In the genomic region with DNA sequence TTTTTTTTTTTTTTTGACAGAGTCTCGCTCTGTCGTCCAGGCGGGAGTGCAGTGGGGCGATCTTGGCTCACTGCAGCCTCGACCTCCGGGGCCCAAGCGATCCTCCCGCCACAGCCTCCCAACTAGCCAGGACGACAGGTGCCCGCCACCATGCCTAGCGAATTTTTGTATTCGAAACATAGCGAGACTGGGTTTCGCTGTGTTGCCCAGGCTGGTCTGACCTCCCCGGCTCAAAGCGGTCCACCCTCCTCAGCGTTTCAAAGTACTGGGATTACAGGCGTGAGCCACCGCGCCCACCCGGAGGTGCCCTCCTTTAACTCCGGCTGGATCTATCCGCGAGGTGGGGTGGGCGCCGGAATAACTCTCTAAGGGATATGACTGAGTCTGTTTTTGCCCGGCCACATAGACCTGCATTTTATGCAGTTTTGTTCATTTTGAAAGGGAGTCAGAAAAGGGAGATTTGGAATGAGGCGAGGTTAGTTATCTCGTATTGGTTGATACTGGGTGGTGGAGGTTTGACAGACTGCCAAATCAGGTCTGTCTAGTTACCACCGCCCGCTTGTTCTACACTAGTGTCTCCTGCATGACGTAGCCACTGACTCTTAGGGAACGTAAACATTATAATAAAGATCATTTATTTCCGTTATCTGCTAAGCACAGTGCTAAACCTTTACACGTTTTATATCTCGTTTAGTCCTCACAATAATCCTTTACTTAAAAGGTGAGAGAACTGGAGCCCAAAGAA, we compare ENCODE assay signal across 8 cellular contexts. TPM values are rescaled to one million over a fixed set of nuclear protein-coding genes. Genes with fewer than 3 reads are reported as not detected.
DNase-seq lines count a peak whose midpoint lies in the region; ATAC-seq, FAIRE-seq and TF ChIP-seq lines count a peak whose summit lies in the region.

No MANE protein-coding gene starts in this region.

- H3K36me3 ChIP-seq in BLaER1, result peaks cover 28% of the 10 kb centered on the region

- peaks cover 39% of the 10 kb centered on the region for H4K20me1 ChIP-seq in BLaER1

- no peaks in the 10 kb centered on the region for H3K27me3 ChIP-seq in BLaER1

- H3K9me3 Mint-ChIP-seq in chondrocyte (ENCODE audit: low read depth), result no peaks in the 10 kb centered on the region
- no peaks in the 10 kb centered on the region for H3K9me3 Mint-ChIP-seq in naive thymus-derived CD8-positive, alpha-beta T cell

- FAIRE-seq in HTR-8/SVneo (lab: Jason Lieb, UNC), result no peak

- H3K9ac ChIP-seq in BLaER1, result peak overlapping the region; percentile 97

- no peak for ATAC-seq in naive thymus-derived CD8-positive, alpha-beta T cell

- CTCF ChIA-PET in GM10248 (lab: Yijun Ruan, JAX), result no interaction called here

- no peak for DNase-seq in LNCaP clone FGC (ENCODE audit: low read depth)
- no peak for DNase-seq in chondrocyte (ENCODE audit: low spot score)
- peak in 1 of 10 donors; percentile 10 for DNase-seq in naive thymus-derived CD8-positive, alpha-beta T cell
- DNase-seq in GM19238 (ENCODE audit: insufficient read length, low spot score), result no peak
- no peak for DNase-seq in GM10248 (ENCODE audit: extremely low spot score)
- no peak for DNase-seq in G401 (ENCODE audit: low spot score)
- no peak for DNase-seq in HTR-8/SVneo (ENCODE audit: insufficient read length, low spot score)

- in situ Hi-C loops in G401 (cut with HindIII; ENCODE audit: low sequenced_read_pairs), result no loop called here

- H3K27ac Mint-ChIP-seq in chondrocyte (ENCODE audit: unreplicated experiment), result peak overlapping the region; percentile 100
- peak overlapping the region; percentile 60 to 99 (median 88) for H3K27ac Mint-ChIP-seq in naive thymus-derived CD8-positive, alpha-beta T cell

- peak overlapping the region; percentile 88 for H3K4me3 ChIP-seq in BLaER1
- peak overlapping the region; percentile 92 for H3K4me3 ChIP-seq in LNCaP clone FGC (ENCODE audit: low read depth, low read length)

- TF ChIP-seq CTCF in LNCaP clone FGC (IDR thresholded peaks at IDR 0.05; ENCODE audit: control insufficient read depth, extremely low read depth, insufficient read depth) (no peak), chondrocyte (IDR thresholded peaks at IDR 0.05) (no peak), GM10248 (IDR thresholded peaks at IDR 0.05; ENCODE audit: control extremely low read depth, extremely low read depth, low read depth, missing control alignments) (no peak)

- H3K4me1 ChIP-seq in BLaER1, result peaks cover 24% of the 10 kb centered on the region

- H3K4me1 Mint-ChIP-seq in chondrocyte (ENCODE audit: low read depth), result peaks cover 24% of the 10 kb centered on the region
- peaks cover 13 to 38% (median 33%) of the 10 kb centered on the region in 4 donors for H3K4me1 Mint-ChIP-seq in naive thymus-derived CD8-positive, alpha-beta T cell

- POLR2A ChIA-PET in naive thymus-derived CD8-positive, alpha-beta T cell (lab: Charles Lee), result interaction anchor here (0.7 to 1.2 kb wide), 11 partner anchors 17 to 1699 kb away, joined by 3 to 7 read pairs (median 4); a partner anchor contains a TSS
- POLR2A ChIA-PET in GM10248 (lab: Yijun Ruan, JAX), result interaction anchor here (0.7 kb wide), 2 partner anchors 867 to 924 kb away, joined by 3 to 9 read pairs; no protein-coding TSS in a partner anchor

- peak overlapping the region; percentile 90 for H3K27ac ChIP-seq in BLaER1

- peaks cover 2% of the 10 kb centered on the region for H3K36me3 Mint-ChIP-seq in chondrocyte (ENCODE audit: low read depth)
- H3K36me3 Mint-ChIP-seq in naive thymus-derived CD8-positive, alpha-beta T cell, result peaks cover 0 to 30% (median 8%) of the 10 kb centered on the region in 3 donors

- no peaks in the 10 kb centered on the region for H3K9me3 ChIP-seq in BLaER1

- peak overlapping the region; percentile 97 for H3K4me3 Mint-ChIP-seq in chondrocyte (ENCODE audit: unreplicated experiment)
- H3K4me3 Mint-ChIP-seq in naive thymus-derived CD8-positive, alpha-beta T cell, result peak overlapping the region; percentile 67 to 100 (median 96)

- H3K27me3 Mint-ChIP-seq in chondrocyte (ENCODE audit: low read depth), result no peaks in the 10 kb centered on the region
- peaks cover 0 to 3% (median 0%) of the 10 kb centered on the region in 5 donors for H3K27me3 Mint-ChIP-seq in naive thymus-derived CD8-positive, alpha-beta T cell

- peak overlapping the region; percentile 57 for H3K4me2 ChIP-seq in BLaER1

RNA-seq across cellular contexts. Expression of a gene that starts 0.9 kb away (rescaled TPM):
- 109 to 121 TPM (median 118 TPM) in 3 replicates for total RNA-seq in chondrocyte
- total RNA-seq in naive thymus-derived CD8-positive, alpha-beta T cell, result 100 to 1,000 TPM; 109 to 114 TPM
- 100 to 1,000 TPM; 153 to 169 (median 164) TPM for polyA plus RNA-seq in naive thymus-derived CD8-positive, alpha-beta T cell
- total RNA-seq in G401 (2014; rRNA removed; shearing (Covaris generic)), result 359 and 412 TPM in 2 replicates

RNA-seq across cellular contexts. Expression of a gene that starts 16.1 kb away (rescaled TPM):
- 36.7 to 43.1 TPM (median 37.0 TPM) in 3 replicates for total RNA-seq in chondrocyte
- total RNA-seq in naive thymus-derived CD8-positive, alpha-beta T cell, result 10 to 100 TPM; 15.2 to 18.9 TPM
- polyA plus RNA-seq in naive thymus-derived CD8-positive, alpha-beta T cell, result 10 to 100 TPM; 48.4 to 63.4 (median 63.0) TPM
- total RNA-seq in G401 (2014; rRNA removed; shearing (Covaris generic)), result 56.9 and 57.2 TPM in 2 replicates

RNA-seq across cellular contexts. Expression of a gene that starts 35.5 kb away (rescaled TPM):
- total RNA-seq in chondrocyte, result 2.9 to 3.6 TPM (median 3.5 TPM) in 3 replicates
- 1 to 10 TPM; 5.6 to 6.1 TPM for total RNA-seq in naive thymus-derived CD8-positive, alpha-beta T cell
- polyA plus RNA-seq in naive thymus-derived CD8-positive, alpha-beta T cell, result 1 to 10 TPM; 1.8 TPM
- total RNA-seq in G401 (2014; rRNA removed; shearing (Covaris generic)), result 8.6 and 11.2 TPM in 2 replicates
